ENCODE assay signal across 8 cellular contexts in genomic region chr15:70099167-70099965, GRCh38. TPM values are rescaled to one million over a fixed set of nuclear protein-coding genes. Genes with fewer than 3 reads are reported as not detected.
DNase-seq lines count a peak whose midpoint lies in the region; ATAC-seq and TF ChIP-seq lines count a peak whose summit lies in the region.

No MANE protein-coding gene starts in this region.

- no peak for TF ChIP-seq CTCF in DOHH2 (IDR thresholded peaks at IDR 0.05; ENCODE audit: low read depth, low read length, poor library complexity, severe bottlenecking)
- TF ChIP-seq CTCF in RWPE1 (conservative IDR thresholded peaks at IDR 0.05; ENCODE audit: low read depth), result no peak
- no peak for TF ChIP-seq CTCF in fibroblast of mammary gland (conservative IDR thresholded peaks at IDR 0.05; ENCODE audit: control insufficient read depth, insufficient read depth, low read depth, low read length)

- CTCF ChIA-PET in RWPE1 (lab: Yijun Ruan, JAX), result interaction anchor here (0.6 to 1.5 kb wide), 3 partner anchors 83 to 365 kb away, joined by 4 to 5 read pairs (median 4); no protein-coding TSS in a partner anchor

- H3K4me3 Mint-ChIP-seq in naive thymus-derived CD8-positive, alpha-beta T cell, result peak overlapping the region; percentile 89 to 99 (median 97)
- H3K4me3 Mint-ChIP-seq in stimulated activated naive B cell treated with anti-CD40 and anti-IgM and Interleukin-4, amounts not matched to agents 10 μg/mL and 1 μg/mL and 100 μg/mL, for 72 hours, result peak overlapping the region; percentile 98 to 100

- H3K27me3 ChIP-seq in DOHH2 (ENCODE audit: control insufficient read depth, low read length), result peaks cover 32% of the 10 kb centered on the region

- H3K4me2 ChIP-seq in DOHH2 (ENCODE audit: low read length), result peak overlapping the region; percentile 82

- peaks cover 8% of the 10 kb centered on the region for H3F3A ChIP-seq in DOHH2 (ENCODE audit: control insufficient read depth, insufficient read depth)

- H3K27ac ChIP-seq in DOHH2 (ENCODE audit: low read depth, low read length) (peak overlapping the region; percentile 84), RWPE1 (peak overlapping the region; percentile 88)

- no peaks in the 10 kb centered on the region for H3K9me3 ChIP-seq in DOHH2 (ENCODE audit: control insufficient read depth, insufficient read depth, low read length)

- peak overlapping the region; percentile 96 to 100 (median 99) for H3K27ac Mint-ChIP-seq in naive thymus-derived CD8-positive, alpha-beta T cell
- peak overlapping the region; percentile 100 for H3K27ac Mint-ChIP-seq in stimulated activated naive B cell treated with anti-CD40 and anti-IgM and Interleukin-4, amounts not matched to agents 10 μg/mL and 1 μg/mL and 100 μg/mL, for 72 hours

- no peaks in the 10 kb centered on the region for H3K9me2 ChIP-seq in DOHH2 (replicated peaks; ENCODE audit: control insufficient read depth, low read length)

- H4K20me1 ChIP-seq in DOHH2 (ENCODE audit: control insufficient read depth, insufficient read depth, low read depth, low read length), result peaks cover 18% of the 10 kb centered on the region

- peaks cover 0 to 6% (median 0%) of the 10 kb centered on the region in 9 donors for H3K9me3 Mint-ChIP-seq in naive thymus-derived CD8-positive, alpha-beta T cell
- H3K9me3 Mint-ChIP-seq in stimulated activated naive B cell treated with anti-CD40 and anti-IgM and Interleukin-4, amounts not matched to agents 10 μg/mL and 1 μg/mL and 100 μg/mL, for 72 hours, result no peaks in the 10 kb centered on the region

- H3K36me3 Mint-ChIP-seq in naive thymus-derived CD8-positive, alpha-beta T cell, result peaks cover 0 to 2% (median 0%) of the 10 kb centered on the region in 3 donors
- H3K36me3 Mint-ChIP-seq in stimulated activated naive B cell treated with anti-CD40 and anti-IgM and Interleukin-4, amounts not matched to agents 10 μg/mL and 1 μg/mL and 100 μg/mL, for 72 hours, result peaks cover 0 to 2% of the 10 kb centered on the region in 2 donors

- H3K4me3 ChIP-seq in DOHH2 (ENCODE audit: low read length), result peak overlapping the region; percentile 98
- H3K4me3 ChIP-seq in fibroblast of mammary gland (ENCODE audit: control insufficient read depth, low read depth, low read length), result peak overlapping the region; percentile 50

- peaks cover 32% of the 10 kb centered on the region for H3K79me2 ChIP-seq in DOHH2 (ENCODE audit: control insufficient read depth, low read length)

- H3K4me1 ChIP-seq in DOHH2 (ENCODE audit: control insufficient read depth, low read length), result peaks cover 68% of the 10 kb centered on the region

- DNase-seq in GOT3 (lab: John Stamatoyannopoulos, UW) (peak; percentile 98), LoVo (ENCODE audit: low spot score) (peak; percentile 100), RWPE1 (ENCODE audit: low spot score) (peak; percentile 100), fibroblast of mammary gland (ENCODE audit: low read depth) (peak; percentile 99)
- DNase-seq in activated T-helper 9 cell treated with anti-CD3 and anti-CD28 coated beads, Interleukin-2, amount 50 U/mL, for 16 hours (ENCODE audit: low read depth), result peak; percentile 100
- peak; percentile 99 to 100 (median 100) for DNase-seq in naive thymus-derived CD8-positive, alpha-beta T cell
- peak; percentile 99 for DNase-seq in stimulated activated naive B cell treated with anti-CD40 and anti-IgM and Interleukin-4, amounts not matched to agents 10 μg/mL and 1 μg/mL and 100 μg/mL, for 72 hours

- peak; percentile 32 to 54 for ATAC-seq in naive thymus-derived CD8-positive, alpha-beta T cell
- peak; percentile 71 to 78 for ATAC-seq in stimulated activated naive B cell treated with anti-CD40 and anti-IgM and Interleukin-4, amounts not matched to agents 10 μg/mL and 1 μg/mL and 100 μg/mL, for 72 hours (replicated peaks)

- H3K4me1 Mint-ChIP-seq in naive thymus-derived CD8-positive, alpha-beta T cell, result peaks cover 26 to 55% (median 40%) of the 10 kb centered on the region in 4 donors
- H3K4me1 Mint-ChIP-seq in stimulated activated naive B cell treated with anti-CD40 and anti-IgM and Interleukin-4, amounts not matched to agents 10 μg/mL and 1 μg/mL and 100 μg/mL, for 72 hours, result peaks cover 37 to 78% of the 10 kb centered on the region in 2 donors

- POLR2A ChIA-PET in RWPE1 (lab: Yijun Ruan, JAX; ENCODE audit: low non-redundant PET), result interaction anchor here (1.2 kb wide), 1 partner anchor 11 kb away, joined by 7 read pairs; no protein-coding TSS in a partner anchor
- POLR2A ChIA-PET in naive thymus-derived CD8-positive, alpha-beta T cell (lab: Charles Lee), result interaction anchor here (0.6 to 6.2 kb wide), 23 partner anchors 12 to 894 kb away, joined by 3 to 138 read pairs (median 5); partner anchors contain the start of gene RPLP1

- peaks cover 22% of the 10 kb centered on the region for H3K36me3 ChIP-seq in DOHH2 (ENCODE audit: control insufficient read depth, low read length)

- H3K27me3 Mint-ChIP-seq in naive thymus-derived CD8-positive, alpha-beta T cell, result peaks cover 0 to 11% (median 0%) of the 10 kb centered on the region in 5 donors
- H3K27me3 Mint-ChIP-seq in stimulated activated naive B cell treated with anti-CD40 and anti-IgM and Interleukin-4, amounts not matched to agents 10 μg/mL and 1 μg/mL and 100 μg/mL, for 72 hours, result peaks cover 17 to 21% of the 10 kb centered on the region in 2 donors

RNA-seq across cellular contexts. Expression of gene TLE3, which starts 1.6 kb away (rescaled TPM):
- total RNA-seq in naive thymus-derived CD8-positive, alpha-beta T cell, result 100 to 1,000 TPM; 123 to 135 TPM
- polyA plus RNA-seq in naive thymus-derived CD8-positive, alpha-beta T cell, result 10 to 100 TPM in 2 of 3 donors, 1 to 10 TPM in 1; 9.9 to 32.6 (median 13.6) TPM

Comparison
In these comparisons a context has a peak if more than half of its experiments do, and no peak if none do; other contexts are left out.
1. Peak in every context shown above with its lines: DNase-seq, ATAC-seq, H3K4me3 ChIP-seq and H3K27ac ChIP-seq.